In the genomic region with DNA sequence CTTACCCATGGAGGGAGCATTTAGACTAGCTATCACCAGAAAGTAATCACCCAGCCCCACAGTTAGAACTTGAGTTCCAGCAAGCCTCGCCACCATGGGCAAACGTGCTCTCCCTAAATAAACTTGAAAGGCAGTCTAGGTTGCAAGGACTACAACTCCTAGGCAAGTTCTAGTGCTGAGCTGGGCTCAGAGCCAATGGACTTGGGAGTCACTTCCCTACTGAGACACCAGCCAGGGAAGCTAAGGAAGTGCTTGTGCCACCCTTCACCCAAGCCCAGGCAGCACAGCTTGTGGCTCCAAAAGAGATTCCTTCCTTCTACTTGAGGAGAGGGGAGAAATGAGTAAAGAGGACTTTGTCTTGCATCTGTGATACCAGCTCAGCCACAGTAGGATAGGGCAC, we compare ENCODE assay signal across 13 cellular contexts. TPM values are rescaled to one million over a fixed set of nuclear protein-coding genes. Genes with fewer than 3 reads are reported as not detected.
"Had no signal": no experiment of that assay in that cellular context is flagged by ENCODE, and none has a peak within 500 bp of the region (broad histone marks: within the 10 kb centered on the region; RNA-seq: fewer than 3 reads in every experiment).

No MANE protein-coding gene starts in this region.

- H3K4me1 Mint-ChIP-seq: brain had no signal

- H3K4me3 Mint-ChIP-seq: brain had no signal

- H3K27ac ChIP-seq: esophagus muscularis mucosa, pancreas, skin epidermis, tibial nerve had no signal

- H3K9me3 ChIP-seq: esophagus muscularis mucosa, tibial nerve had no signal

- H3K4me1 ChIP-seq: esophagus muscularis mucosa, pancreas, tibial nerve had no signal

- H3K27me3 ChIP-seq: tibial nerve had no signal

- DNase-seq: activated CD4-positive, alpha-beta T cell treated with anti-CD3 and anti-CD28 coated beads, Interleukin-2, amount 50 U/mL, for 4 hours; activated CD4-positive, CD25-positive, alpha-beta regulatory T cell treated with anti-CD3 and anti-CD28 coated beads, Interleukin-2, amount 50 U/mL, for 72 hours; activated naive CD4-positive, alpha-beta T cell treated with anti-CD3 and anti-CD28 coated beads, Interleukin-2, amount 50 U/mL, for 16 hours; activated T-cell treated with anti-CD3 and anti-CD28 coated beads, Interleukin-2, amount 50 U/mL, for 1 hour; foreskin fibroblast; pancreas; retina; T-helper 2 cell had no signal

- H3K36me3 Mint-ChIP-seq: brain had no signal

- H3K27me3 Mint-ChIP-seq: brain had no signal

- H3K36me3 ChIP-seq: esophagus muscularis mucosa, pancreas, tibial nerve had no signal

- H3K4me3 ChIP-seq: esophagus muscularis mucosa, pancreas, skin epidermis, tibial nerve had no signal

- H3K27ac Mint-ChIP-seq: brain had no signal

RNA-seq across cellular contexts. Expression of gene SLCO1A2, which starts 57.9 kb away (rescaled TPM):
- polyA plus RNA-seq: neural cell had no signal
